Comparison of ENCODE assay signal across 17 cellular contexts in genomic region chr14:60637138-60637489, GRCh38. TPM values are rescaled to one million over a fixed set of nuclear protein-coding genes. Genes with fewer than 3 reads are reported as not detected.
DNase-seq lines count a peak whose midpoint lies in the region; ATAC-seq, FAIRE-seq and TF ChIP-seq lines count a peak whose summit lies in the region.
"Had no signal": no experiment of that assay in that cellular context is flagged by ENCODE, and none has a peak within 500 bp of the region (broad histone marks: within the 10 kb centered on the region; RNA-seq: fewer than 3 reads in every experiment).

No MANE protein-coding gene starts in this region.

- H3K36me3 ChIP-seq in A673 (ENCODE audit: insufficient read depth, low read length, poor library complexity, severe bottlenecking) (peaks cover 5% of the 10 kb centered on the region), HUES64 (ENCODE audit: insufficient read depth, low read length) (no peaks in the 10 kb centered on the region), endothelial cell of umbilical vein (ENCODE audit: control insufficient read depth in 2 of 2, extremely low read depth in 1 of 2, insufficient read depth in 2 of 2, low read length in 2 of 2) (no peaks in the 10 kb centered on the region)

- peak overlapping the region; percentile 59 for H2AFZ ChIP-seq in endothelial cell of umbilical vein (ENCODE audit: low read depth, low read length)

- peak overlapping the region; percentile 87 for H3K27ac ChIP-seq in A673 (ENCODE audit: low read depth, low read length, poor library complexity, severe bottlenecking)
- H3K27ac ChIP-seq in HUES64 (ENCODE audit: low read depth, low read length), result no peak overlapping the region
- H3K27ac ChIP-seq in endothelial cell of umbilical vein (ENCODE audit: insufficient read depth, low read depth, low read length), result no peak overlapping the region
- H3K27ac ChIP-seq: foreskin keratinocyte had no signal

- H3K36me3 Mint-ChIP-seq in osteocyte (ENCODE audit: unreplicated experiment), result peaks cover 40% of the 10 kb centered on the region

- H3K9me3 ChIP-seq in A673 (ENCODE audit: low read depth, low read length, poor library complexity, severe bottlenecking), result no peaks in the 10 kb centered on the region
- H3K9me3 ChIP-seq in HUES64 (ENCODE audit: insufficient read depth, low read depth, low read length), result no peaks in the 10 kb centered on the region
- H3K9me3 ChIP-seq in endothelial cell of umbilical vein (replicated peaks; ENCODE audit: control insufficient read depth, insufficient read depth, low read length), result no peaks in the 10 kb centered on the region

- H3K27me3 Mint-ChIP-seq in osteocyte (ENCODE audit: unreplicated experiment), result no peaks in the 10 kb centered on the region

- BruUV-seq in A673 (replicated peaks; lab: Mats Ljungman, UMichigan) (no TSS peak), endothelial cell of umbilical vein (replicated peaks; lab: Mats Ljungman, UMichigan) (no TSS peak)

- POLR2A ChIA-PET in A673 (lab: Charles Lee; ENCODE audit: low non-redundant PET), result interaction anchor here (0.6 kb wide), 1 partner anchor 9 kb away, joined by 3 read pairs; no protein-coding TSS in a partner anchor
- POLR2A ChIA-PET in endothelial cell of umbilical vein (lab: Charles Lee), result no interaction called here

- no peaks in the 10 kb centered on the region for H3K79me2 ChIP-seq in endothelial cell of umbilical vein (ENCODE audit: control insufficient read depth, insufficient read depth, low read length)

- 7% methylated on average over 16 of the region's 16 CpGs for WGBS in HUES64

- peaks cover 91% of the 10 kb centered on the region for H3K4me1 Mint-ChIP-seq in osteocyte (ENCODE audit: unreplicated experiment)

- peak overlapping the region; percentile 18 for H3K4me3 Mint-ChIP-seq in osteocyte (ENCODE audit: unreplicated experiment)

- H3K27me3 ChIP-seq in A673 (replicated peaks; ENCODE audit: insufficient read depth, low read depth, low read length, poor library complexity), result no peaks in the 10 kb centered on the region
- H3K27me3 ChIP-seq in HUES64 (ENCODE audit: insufficient read depth, low read length), result peaks cover 88% of the 10 kb centered on the region
- H3K27me3 ChIP-seq in endothelial cell of umbilical vein (ENCODE audit: control insufficient read depth in 2 of 2, insufficient read depth in 2 of 2, low read length in 2 of 2), result peaks cover 43 to 63% of the 10 kb centered on the region in 2 experiments

- no peaks in the 10 kb centered on the region for H3K9me1 ChIP-seq in endothelial cell of umbilical vein (replicated peaks; ENCODE audit: control insufficient read depth, extremely low read depth, insufficient read depth, low read length)

- no peak for FAIRE-seq in endothelial cell of umbilical vein (lab: Jason Lieb, UNC)
- FAIRE-seq: K562, urothelium cell line had no signal

- dilution Hi-C loops in endothelial cell of umbilical vein (cut with MboI; ENCODE audit: extremely low pct_ligation_motif_present, low sequenced_read_pairs), result loop anchor here (25.0 kb wide), 2 partner anchors 400 to 625 kb away; no protein-coding TSS in a partner anchor

- no peak overlapping the region for H3K4me2 ChIP-seq in endothelial cell of umbilical vein (ENCODE audit: insufficient read depth, low read length)

- no peak for ATAC-seq in HG03280 (IDR thresholded peaks at IDR 0.05; ENCODE audit: unreplicated experiment)
- ATAC-seq: K562, left colon had no signal

- peak overlapping the region; percentile 80 for H3K27ac Mint-ChIP-seq in osteocyte (ENCODE audit: unreplicated experiment)

- peaks cover 47% of the 10 kb centered on the region for H3K4me1 ChIP-seq in A673 (ENCODE audit: insufficient read depth, low read length, poor library complexity, severe bottlenecking)
- H3K4me1 ChIP-seq in HUES64 (ENCODE audit: insufficient read depth, low read length), result peaks cover 39% of the 10 kb centered on the region
- peaks cover 7% of the 10 kb centered on the region for H3K4me1 ChIP-seq in endothelial cell of umbilical vein (ENCODE audit: control insufficient read depth, extremely low read depth, insufficient read depth, low read length)
- H3K4me1 ChIP-seq: foreskin keratinocyte had no signal

- CTCF ChIA-PET in A673 (lab: Charles Lee) (no interaction called here), endothelial cell of umbilical vein (lab: Charles Lee) (interaction anchor here (0.9 to 2.1 kb wide), 7 partner anchors 9 to 616 kb away, joined by 3 to 8 read pairs (median 6); partner anchors contain the start of gene SIX1)

- H4K20me1 ChIP-seq in endothelial cell of umbilical vein (replicated peaks; ENCODE audit: control insufficient read depth, extremely low read depth, insufficient read depth, low read length), result no peaks in the 10 kb centered on the region

- intact Hi-C loops in A673 (cut with micrococcal nuclease; ENCODE audit: unreplicated experiment), result no loop called here
- intact Hi-C loops in endothelial cell of umbilical vein (cut with micrococcal nuclease), result no loop called here

- DNase-seq in A673 (ENCODE audit: low spot score) (no peak), endothelial cell of umbilical vein (ENCODE audit: low read depth, low spot score) (no peak), osteocyte (ENCODE audit: extremely low spot score, unreplicated experiment) (no peak), glomerular visceral epithelial cell (ENCODE audit: extremely low spot score) (no peak), SHP77 treated with DMSO at 0.1 percent for 48 hours (lab: John Stamatoyannopoulos, UW) (no peak), foreskin melanocyte (no peak)
- DNase-seq: activated naive CD4-positive, alpha-beta T cell treated with anti-CD3 and anti-CD28 coated beads, Interleukin-2, amount 50 U/mL, for 16 hours; foreskin keratinocyte; left colon; NCI-H1436 treated with DMSO at 0.1 percent for 48 hours; stimulated activated CD4-positive, alpha-beta T cell treated with anti-CD3 and anti-CD28 coated beads, Interleukin-12 subunit alpha, Interleukin-12 subunit beta, amount 100 ng/mL, for 4 hours had no signal

- peak overlapping the region; percentile 65 for H3K9ac ChIP-seq in HUES64 (ENCODE audit: low read depth, low read length)
- no peak overlapping the region for H3K9ac ChIP-seq in endothelial cell of umbilical vein (replicated peaks; ENCODE audit: extremely low read depth, insufficient read depth, low read length)

- TF ChIP-seq CTCF in A673 (conservative IDR thresholded peaks at IDR 0.05; ENCODE audit: low read depth, low read length) (no peak), endothelial cell of umbilical vein (IDR thresholded peaks at IDR 0.05; ENCODE audit: extremely low read depth in 1 of 2, insufficient read depth in 1 of 2, low read depth in 1 of 2, low read length in 2 of 2) (no peak), osteocyte (IDR thresholded peaks at IDR 0.05) (no peak)

- TF ChIP-seq POLR2A in endothelial cell of umbilical vein (IDR thresholded peaks at IDR 0.05; ENCODE audit: low read depth, low read length), result no peak

- no peaks in the 10 kb centered on the region for H3K9me3 Mint-ChIP-seq in osteocyte (ENCODE audit: unreplicated experiment)
- H3K9me3 Mint-ChIP-seq: neural crest cell had no signal

- H3K4me3 ChIP-seq in A673 (ENCODE audit: low read depth, low read length, poor library complexity, severe bottlenecking), result no peak overlapping the region
- peak overlapping the region; percentile 54 for H3K4me3 ChIP-seq in HUES64 (ENCODE audit: low read length)
- no peak overlapping the region for H3K4me3 ChIP-seq in endothelial cell of umbilical vein (replicated peaks in 1 of 3; ENCODE audit: insufficient read depth in 1 of 3, low read depth in 1 of 3, low read length in 3 of 3)
- H3K4me3 ChIP-seq: K562 had no signal

TF ChIP-seq in endothelial cell of umbilical vein, 7 proteins besides CTCF, POLR2A, EP300 and RAD21:
- TF ChIP-seq MYC (IDR thresholded peaks at IDR 0.05; ENCODE audit: low read depth, low read length) (no peak), MAX (IDR thresholded peaks at IDR 0.05; ENCODE audit: insufficient read depth, insufficient read length) (no peak), GATA2 (IDR thresholded peaks at IDR 0.05; ENCODE audit: insufficient read depth, insufficient read length, low read depth, low read length) (no peak), JUN (IDR thresholded peaks at IDR 0.05; ENCODE audit: borderline replicate concordance, insufficient read depth, insufficient read length, low read depth) (no peak), POLR2AphosphoS5 (IDR thresholded peaks at IDR 0.05; ENCODE audit: insufficient read depth, low read depth, low read length) (no peak), EZH2 (IDR thresholded peaks at IDR 0.05; ENCODE audit: borderline replicate concordance, low read depth, low read length, severe bottlenecking) (no peak), FOS (IDR thresholded peaks at IDR 0.05; ENCODE audit: borderline replicate concordance, insufficient read depth, low read length) (no peak)

RNA-seq across cellular contexts. Expression of gene SIX1, which starts 12.2 kb away (rescaled TPM):
- total RNA-seq in A673 (2021) (24.0 and 25.0 TPM in 2 replicates), endothelial cell of umbilical vein (0.40 and 0.55 TPM in 2 replicates), osteocyte (339 and 340 TPM in 2 replicates)
- polyA plus RNA-seq in HUES64 (2013, experiment 1 of 2), result 2.0 TPM
- polyA plus RNA-seq in HUES64 (2013, experiment 2 of 2), result 2.7 TPM
- 0.55 and 0.57 TPM in 2 replicates for polyA plus RNA-seq in endothelial cell of umbilical vein
- polyA plus RNA-seq in endothelial cell of umbilical vein (2011; cell fraction: cytosol; rRNA removed), result 0.59 and 0.61 TPM in 2 replicates
- polyA plus RNA-seq in endothelial cell of umbilical vein (2011; cell fraction: nucleus; rRNA removed), result 0.38 and 0.51 TPM in 2 replicates
- 0.33 and 0.37 TPM in 2 replicates for polyA plus RNA-seq in endothelial cell of umbilical vein (2012)
- 0.64 and 0.80 TPM in 2 replicates for polyA minus RNA-seq in endothelial cell of umbilical vein
- polyA minus RNA-seq in endothelial cell of umbilical vein (2011; cell fraction: cytosol; rRNA and poly(A)+ RNA removed), result 1.2 TPM
- 0.24 and 0.58 TPM in 2 replicates for polyA minus RNA-seq in endothelial cell of umbilical vein (2011; cell fraction: nucleus; rRNA and poly(A)+ RNA removed)
- total RNA-seq: foreskin keratinocyte, left colon, Right ventricle myocardium inferior had no signal
- polyA plus RNA-seq: foreskin keratinocyte had no signal

Comparison
In these comparisons a context has a peak if more than half of its experiments do, and no peak if none do; other contexts are left out.
1. RNA of gene SIX1, which starts 12.2 kb away (total RNA-seq): 339 to 340 TPM in osteocyte and 24.0 to 25.0 TPM in A673; 0.40 to 0.55 TPM in endothelial cell of umbilical vein; every median in the first group is over 10 times any median in the second.